ENCODE assay signal across 19 cellular contexts in genomic region chrX:24990585-24990984, GRCh38. TPM values are rescaled to one million over a fixed set of nuclear protein-coding genes. Genes with fewer than 3 reads are reported as not detected.
A peak's percentile ranks its signal among the peaks of the same experiment; 100 is the strongest.
DNase-seq lines count a peak whose midpoint lies in the region; ATAC-seq and TF ChIP-seq lines count a peak whose summit lies in the region.
"Had no signal": no experiment of that assay in that cellular context is flagged by ENCODE, and none has a peak within 500 bp of the region (broad histone marks: within the 10 kb centered on the region; RNA-seq: fewer than 3 reads in every experiment).

No MANE protein-coding gene starts in this region.

- no peak overlapping the region for H3K4me2 ChIP-seq in GM23338

- H3K4me1 Mint-ChIP-seq in GM23338 (peaks cover 41% of the 10 kb centered on the region), nephron (peaks cover 15% of the 10 kb centered on the region)
- no peaks in the 10 kb centered on the region for H3K4me1 Mint-ChIP-seq in activated CD8-positive, alpha-beta memory T cell treated with anti-CD3 and anti-CD28 coated beads, Interleukin-2, amount 10 ng/mL, durations not matched to agents 7 days and 5 days
- H3K4me1 Mint-ChIP-seq: stimulated activated naive B cell treated with anti-CD40 and anti-IgM and Interleukin-4, amounts not matched to agents 10 μg/mL and 1 μg/mL and 100 μg/mL, for 72 hours had no signal

- no peaks in the 10 kb centered on the region for H4K20me1 ChIP-seq in GM23338 (replicated peaks; ENCODE audit: insufficient read depth)

- H3K27me3 Mint-ChIP-seq in GM23338 (ENCODE audit: insufficient read depth, low read depth, poor library complexity) (peaks cover 6% of the 10 kb centered on the region), nephron (ENCODE audit: low read depth) (no peaks in the 10 kb centered on the region)
- H3K27me3 Mint-ChIP-seq in activated CD8-positive, alpha-beta memory T cell treated with anti-CD3 and anti-CD28 coated beads, Interleukin-2, amount 10 ng/mL, durations not matched to agents 7 days and 5 days: no peaks in the 10 kb centered on the region

- H3K4me1 ChIP-seq in GM23338 (ENCODE audit: insufficient read depth): peaks cover 28% of the 10 kb centered on the region

- H3K27ac Mint-ChIP-seq in GM23338: no peak overlapping the region
- H3K27ac Mint-ChIP-seq in nephron: no peak overlapping the region
- H3K27ac Mint-ChIP-seq in activated CD8-positive, alpha-beta memory T cell treated with anti-CD3 and anti-CD28 coated beads, Interleukin-2, amount 10 ng/mL, durations not matched to agents 7 days and 5 days: no peak overlapping the region
- H3K27ac Mint-ChIP-seq: stimulated activated naive B cell treated with anti-CD40 and anti-IgM and Interleukin-4, amounts not matched to agents 10 μg/mL and 1 μg/mL and 100 μg/mL, for 72 hours; T-helper 1 cell treated with Interleukin-12 subunit alpha and Interleukin-12 subunit beta and Interleukin-4 antibody, amounts not matched to agents 30 μg/mL and 1 μg/mL, for 36 hours had no signal

- H3K4me3 ChIP-seq in GM23338: no peak overlapping the region
- H3K4me3 ChIP-seq: ovary had no signal

- H2AFZ ChIP-seq in GM23338: no peak overlapping the region

- no peaks in the 10 kb centered on the region for H3F3A ChIP-seq in GM23338 (replicated peaks; ENCODE audit: low read depth)

- H3K79me2 ChIP-seq in GM23338 (replicated peaks; ENCODE audit: insufficient read depth): no peaks in the 10 kb centered on the region; the same call in 1 of the 2 replicates

- no peak overlapping the region for H3K27ac ChIP-seq in GM23338 (ENCODE audit: low read depth)
- H3K27ac ChIP-seq: ovary had no signal

- H3K36me3 Mint-ChIP-seq in GM23338 (ENCODE audit: low read depth) (no peaks in the 10 kb centered on the region), nephron (ENCODE audit: low read depth) (peaks cover 12% of the 10 kb centered on the region)
- peaks cover 3% of the 10 kb centered on the region for H3K36me3 Mint-ChIP-seq in activated CD8-positive, alpha-beta memory T cell treated with anti-CD3 and anti-CD28 coated beads, Interleukin-2, amount 10 ng/mL, durations not matched to agents 7 days and 5 days

- H3K27me3 ChIP-seq in GM23338 (ENCODE audit: insufficient read depth): no peaks in the 10 kb centered on the region
- H3K27me3 ChIP-seq: ovary had no signal

- CTCF ChIA-PET in activated CD8-positive, alpha-beta memory T cell treated with anti-CD3 and anti-CD28 coated beads, Interleukin-2, amount 10 ng/mL, durations not matched to agents 7 days and 5 days (lab: Charles Lee): no interaction called here

- H3K36me3 ChIP-seq in GM23338 (ENCODE audit: insufficient read depth): no peaks in the 10 kb centered on the region
- H3K36me3 ChIP-seq: ovary had no signal

- no peaks in the 10 kb centered on the region for H3K9me3 Mint-ChIP-seq in GM23338
- no peaks in the 10 kb centered on the region for H3K9me3 Mint-ChIP-seq in nephron
- H3K9me3 Mint-ChIP-seq in activated CD8-positive, alpha-beta memory T cell treated with anti-CD3 and anti-CD28 coated beads, Interleukin-2, amount 10 ng/mL, durations not matched to agents 7 days and 5 days (ENCODE audit: low read depth): no peaks in the 10 kb centered on the region
- H3K9me3 Mint-ChIP-seq: stimulated activated naive B cell treated with anti-CD40 and anti-IgM and Interleukin-4, amounts not matched to agents 10 μg/mL and 1 μg/mL and 100 μg/mL, for 72 hours; T-helper 1 cell treated with Interleukin-12 subunit alpha and Interleukin-12 subunit beta and Interleukin-4 antibody, amounts not matched to agents 30 μg/mL and 1 μg/mL, for 36 hours had no signal

- peak; percentile 54 for DNase-seq in GM23338 (ENCODE audit: low spot score)
- peak; percentile 27 for DNase-seq in NCI-H1694 treated with DMSO at 0.1 percent for 48 hours (lab: John Stamatoyannopoulos, UW)
- peak; percentile 50 for DNase-seq in astrocyte of the hippocampus (ENCODE audit: low read depth, low spot score)
- no peak for DNase-seq in activated CD8-positive, alpha-beta memory T cell treated with anti-CD3 and anti-CD28 coated beads, Interleukin-2, amount 10 ng/mL, durations not matched to agents 7 days and 5 days
- no peak for DNase-seq in putamen (ENCODE audit: low spot score)
- DNase-seq in retina: no peak
- DNase-seq: activated CD4-positive, alpha-beta T cell treated with anti-CD3 and anti-CD28 coated beads, Interleukin-2, amount 50 U/mL, for 1 hour; activated naive CD4-positive, alpha-beta T cell; amygdala; NCI-H524 treated with DMSO at 0.1 percent for 48 hours; OCI-M1; SIG-M5; stimulated activated naive B cell treated with anti-CD40 and anti-IgM and Interleukin-4, amounts not matched to agents 10 μg/mL and 1 μg/mL and 100 μg/mL, for 72 hours had no signal

- H3K4me3 Mint-ChIP-seq in GM23338: no peak overlapping the region
- no peak overlapping the region for H3K4me3 Mint-ChIP-seq in nephron
- H3K4me3 Mint-ChIP-seq in activated CD8-positive, alpha-beta memory T cell treated with anti-CD3 and anti-CD28 coated beads, Interleukin-2, amount 10 ng/mL, durations not matched to agents 7 days and 5 days: no peak overlapping the region
- H3K4me3 Mint-ChIP-seq: stimulated activated naive B cell treated with anti-CD40 and anti-IgM and Interleukin-4, amounts not matched to agents 10 μg/mL and 1 μg/mL and 100 μg/mL, for 72 hours; T-helper 1 cell treated with Interleukin-12 subunit alpha and Interleukin-12 subunit beta and Interleukin-4 antibody, amounts not matched to agents 30 μg/mL and 1 μg/mL, for 36 hours had no signal

- ATAC-seq in GM23338: no peak
- ATAC-seq in activated CD8-positive, alpha-beta memory T cell treated with anti-CD3 and anti-CD28 coated beads, Interleukin-2, amount 10 ng/mL, durations not matched to agents 7 days and 5 days: no peak
- ATAC-seq in SK-N-SH treated with all-trans-retinoic acid at 6 μM for 48 hours: no peak
- ATAC-seq: stimulated activated naive B cell treated with anti-CD40 and anti-IgM and Interleukin-4, amounts not matched to agents 10 μg/mL and 1 μg/mL and 100 μg/mL, for 72 hours had no signal

- TF ChIP-seq CTCF in GM23338 (conservative IDR thresholded peaks at IDR 0.05; ENCODE audit: low read depth in 2 of 2) (peak; percentile 20 to 22; a peak in 1 of 4 replicates), nephron (IDR thresholded peaks at IDR 0.05; ENCODE audit: unreplicated experiment in 3 of 3) (peak in 2 of 3 experiments; percentile 14 to 27)

- H3K9me2 ChIP-seq in GM23338 (ENCODE audit: insufficient read depth): no peaks in the 10 kb centered on the region

TF ChIP-seq in GM23338, 12 proteins besides CTCF, POLR2A, EP300 and RAD21 (continues in another document):
- no peak for TF ChIP-seq JUNB (IDR thresholded peaks at IDR 0.05; ENCODE audit: unreplicated experiment)
- no peak for TF ChIP-seq CREB1 (CRISPR knock-in tag; IDR thresholded peaks at IDR 0.05; ENCODE audit: low read depth)

TF ChIP-seq in SK-N-SH treated with all-trans-retinoic acid at 6 μM for 48 hours, 23 proteins besides CTCF, POLR2A, EP300 and RAD21:
- TF ChIP-seq BACH2 (CRISPR knock-in tag; IDR thresholded peaks at IDR 0.05; ENCODE audit: borderline replicate concordance): no peak
- TF ChIP-seq ZFP3 (CRISPR knock-in tag; IDR thresholded peaks at IDR 0.05): no peak
- TF ChIP-seq ISL1 (CRISPR knock-in tag; IDR thresholded peaks at IDR 0.05): no peak

RNA-seq across cellular contexts. Expression of gene ARX, which starts 25.2 kb away (rescaled TPM):
- not detected in 2 replicates for total RNA-seq in GM23338 (2014; rRNA removed; shearing (Covaris generic))
- polyA plus RNA-seq in GM23338 (2016; fragmentation: Nextera tagmentation; extraction: Ambion mirVana): 0.07 and 0.13 TPM in 2 replicates
- total RNA-seq in activated CD8-positive, alpha-beta memory T cell treated with anti-CD3 and anti-CD28 coated beads, Interleukin-2, amount 10 ng/mL, durations not matched to agents 7 days and 5 days: not detected
- total RNA-seq: fibroblast of lung, liver had no signal
- polyA plus RNA-seq: fibroblast of lung, liver had no signal

Comparison
In these comparisons a context has a peak if more than half of its experiments do, and no peak if none do; other contexts are left out.
1. DNase-seq: peak in GM23338 (single experiment), NCI-H1694 treated with DMSO at 0.1 percent for 48 hours (single experiment) and astrocyte of the hippocampus (single experiment); none in activated CD8-positive, alpha-beta memory T cell treated with anti-CD3 and anti-CD28 coated beads, Interleukin-2, amount 10 ng/mL, durations not matched to agents 7 days and 5 days (single experiment), putamen (single experiment) and retina (single experiment).